Comparison of ENCODE assay signal across 18 cellular contexts in the genomic region with DNA sequence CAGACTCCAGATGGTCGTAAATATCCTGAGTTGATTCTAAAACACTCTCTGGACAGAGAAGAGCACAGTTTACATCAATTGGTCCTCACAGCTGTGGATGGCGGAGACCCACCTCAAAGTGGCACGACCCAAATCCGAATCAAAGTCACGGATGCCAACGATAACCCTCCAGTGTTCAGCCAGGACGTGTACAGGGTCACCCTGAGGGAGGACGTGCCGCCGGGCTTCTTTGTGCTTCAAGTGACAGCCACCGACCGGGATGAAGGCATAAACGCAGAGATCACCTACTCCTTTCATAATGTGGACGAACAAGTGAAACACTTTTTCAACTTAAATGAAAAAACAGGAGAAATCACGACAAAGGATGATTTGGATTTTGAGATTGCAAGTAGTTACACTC. TPM values are rescaled to one million over a fixed set of nuclear protein-coding genes. Genes with fewer than 3 reads are reported as not detected.
DNase-seq lines count a peak whose midpoint lies in the region; ATAC-seq and TF ChIP-seq lines count a peak whose summit lies in the region.
"Had no signal": no experiment of that assay in that cellular context is flagged by ENCODE, and none has a peak within 500 bp of the region (broad histone marks: within the 10 kb centered on the region; RNA-seq: fewer than 3 reads in every experiment).

No MANE protein-coding gene starts in this region.

- POLR2A ChIA-PET in activated CD4-positive, alpha-beta T cell treated with anti-CD3 and anti-CD28 coated beads for 36 hours (lab: Charles Lee) = no interaction called here
- POLR2A ChIA-PET in activated CD8-positive, alpha-beta T cell treated with anti-CD3 and anti-CD28 coated beads, Interleukin-2, amount 10 ng/mL, durations not matched to agents 7 days and 5 days (lab: Charles Lee) = no interaction called here

- no peak for ATAC-seq in activated CD4-positive, alpha-beta T cell treated with anti-CD3 and anti-CD28 coated beads for 36 hours
- no peak for ATAC-seq in activated CD8-positive, alpha-beta T cell treated with anti-CD3 and anti-CD28 coated beads, Interleukin-2, amount 10 ng/mL, durations not matched to agents 7 days and 5 days
- ATAC-seq in GM21528 (IDR thresholded peaks at IDR 0.05; ENCODE audit: low FRiP score, unreplicated experiment) = no peak
- ATAC-seq: activated naive CD4-positive, alpha-beta T cell treated with anti-CD3 and anti-CD28 coated beads, Interleukin-2, amount 50 U/mL, for 72 hours; activated T-cell treated with anti-CD3 and anti-CD28 coated beads, Interleukin-2, amount 50 U/mL, for 4 hours had no signal

- no peaks in the 10 kb centered on the region for H3K4me1 Mint-ChIP-seq in activated CD4-positive, alpha-beta T cell treated with anti-CD3 and anti-CD28 coated beads, Interleukin-2, amount 10 ng/mL, durations not matched to agents 24 days and 14 days
- peaks cover 2% of the 10 kb centered on the region for H3K4me1 Mint-ChIP-seq in activated CD4-positive, alpha-beta T cell treated with anti-CD3 and anti-CD28 coated beads for 36 hours
- peaks cover 2% of the 10 kb centered on the region for H3K4me1 Mint-ChIP-seq in activated CD8-positive, alpha-beta T cell treated with anti-CD3 and anti-CD28 coated beads, Interleukin-2, amount 10 ng/mL, durations not matched to agents 7 days and 5 days (ENCODE audit: low read depth)
- no peaks in the 10 kb centered on the region for H3K4me1 Mint-ChIP-seq in nephron progenitor cell

- peaks cover 13% of the 10 kb centered on the region for H3K36me3 Mint-ChIP-seq in activated CD4-positive, alpha-beta T cell treated with anti-CD3 and anti-CD28 coated beads, Interleukin-2, amount 10 ng/mL, durations not matched to agents 24 days and 14 days (ENCODE audit: low read depth)
- H3K36me3 Mint-ChIP-seq in activated CD4-positive, alpha-beta T cell treated with anti-CD3 and anti-CD28 coated beads for 36 hours (ENCODE audit: low read depth) = peaks cover 34% of the 10 kb centered on the region
- peaks cover 35% of the 10 kb centered on the region for H3K36me3 Mint-ChIP-seq in activated CD8-positive, alpha-beta T cell treated with anti-CD3 and anti-CD28 coated beads, Interleukin-2, amount 10 ng/mL, durations not matched to agents 7 days and 5 days (ENCODE audit: low read depth)
- peaks cover 60% of the 10 kb centered on the region for H3K36me3 Mint-ChIP-seq in nephron progenitor cell (ENCODE audit: low read depth)

- H3K27ac Mint-ChIP-seq in activated CD4-positive, alpha-beta T cell treated with anti-CD3 and anti-CD28 coated beads, Interleukin-2, amount 10 ng/mL, durations not matched to agents 24 days and 14 days = no peak overlapping the region
- H3K27ac Mint-ChIP-seq in activated CD4-positive, alpha-beta T cell treated with anti-CD3 and anti-CD28 coated beads for 36 hours = no peak overlapping the region
- no peak overlapping the region for H3K27ac Mint-ChIP-seq in activated CD8-positive, alpha-beta T cell treated with anti-CD3 and anti-CD28 coated beads, Interleukin-2, amount 10 ng/mL, durations not matched to agents 7 days and 5 days
- H3K27ac Mint-ChIP-seq in nephron progenitor cell = peak overlapping the region; percentile 36
- H3K27ac Mint-ChIP-seq: T-helper 2 cell treated with Interferon-gamma antibody and Interleukin-4, amounts not matched to agents 5 μg/mL and 100 μg/mL, for 36 hours had no signal

- H3K27me3 Mint-ChIP-seq in activated CD4-positive, alpha-beta T cell treated with anti-CD3 and anti-CD28 coated beads, Interleukin-2, amount 10 ng/mL, durations not matched to agents 24 days and 14 days = peaks cover 32% of the 10 kb centered on the region
- peaks cover 80% of the 10 kb centered on the region for H3K27me3 Mint-ChIP-seq in activated CD4-positive, alpha-beta T cell treated with anti-CD3 and anti-CD28 coated beads for 36 hours
- peaks cover 47% of the 10 kb centered on the region for H3K27me3 Mint-ChIP-seq in activated CD8-positive, alpha-beta T cell treated with anti-CD3 and anti-CD28 coated beads, Interleukin-2, amount 10 ng/mL, durations not matched to agents 7 days and 5 days (ENCODE audit: low read depth)
- H3K27me3 Mint-ChIP-seq in nephron progenitor cell (ENCODE audit: low read depth, poor library complexity) = no peaks in the 10 kb centered on the region

- intact Hi-C loops in activated CD4-positive, alpha-beta T cell treated with anti-CD3 and anti-CD28 coated beads, Interleukin-2, amount 10 ng/mL, durations not matched to agents 24 days and 14 days (cut with micrococcal nuclease) = loop anchor here (5.0 kb wide), 1 partner anchor 52 kb away; a partner anchor contains a TSS
- intact Hi-C loops in activated CD4-positive, alpha-beta T cell treated with anti-CD3 and anti-CD28 coated beads for 36 hours (cut with DNase I, micrococcal nuclease) = loop anchor here (5.0 to 10.0 kb wide), 5 partner anchors 116 to 566 kb away; a partner anchor contains a TSS

- H3K9me3 Mint-ChIP-seq in activated CD4-positive, alpha-beta T cell treated with anti-CD3 and anti-CD28 coated beads, Interleukin-2, amount 10 ng/mL, durations not matched to agents 24 days and 14 days = peaks cover 31% of the 10 kb centered on the region
- peaks cover 38% of the 10 kb centered on the region for H3K9me3 Mint-ChIP-seq in activated CD4-positive, alpha-beta T cell treated with anti-CD3 and anti-CD28 coated beads for 36 hours (ENCODE audit: low read depth)
- H3K9me3 Mint-ChIP-seq in activated CD8-positive, alpha-beta T cell treated with anti-CD3 and anti-CD28 coated beads, Interleukin-2, amount 10 ng/mL, durations not matched to agents 7 days and 5 days (ENCODE audit: insufficient read depth) = peaks cover 45% of the 10 kb centered on the region
- H3K9me3 Mint-ChIP-seq in nephron progenitor cell = peaks cover 92% of the 10 kb centered on the region

- TF ChIP-seq CTCF in GM12864 (IDR thresholded peaks at IDR 0.05; ENCODE audit: low read depth, low read length, missing control alignments) (no peak), nephron progenitor cell (IDR thresholded peaks at IDR 0.05) (no peak)

- peak overlapping the region; percentile 54; the same call in 1 of the 2 replicates for H3K4me3 ChIP-seq in GM12864 (ENCODE audit: low read depth, low read length)
- H3K4me3 ChIP-seq: body of pancreas, colonic mucosa had no signal

- CTCF ChIA-PET in activated CD4-positive, alpha-beta T cell treated with anti-CD3 and anti-CD28 coated beads for 36 hours (lab: Charles Lee) = interaction anchor here (1.1 kb wide), 1 partner anchor 25 kb away, joined by 3 read pairs; no protein-coding TSS in a partner anchor
- CTCF ChIA-PET in activated CD8-positive, alpha-beta T cell treated with anti-CD3 and anti-CD28 coated beads, Interleukin-2, amount 10 ng/mL, durations not matched to agents 7 days and 5 days (lab: Charles Lee) = interaction anchor here (0.8 to 1.3 kb wide), 4 partner anchors 10 to 203 kb away, joined by 3 to 8 read pairs (median 4); a partner anchor contains a TSS

- H3K4me3 Mint-ChIP-seq in activated CD4-positive, alpha-beta T cell treated with anti-CD3 and anti-CD28 coated beads, Interleukin-2, amount 10 ng/mL, durations not matched to agents 24 days and 14 days = peak overlapping the region; percentile 3
- no peak overlapping the region for H3K4me3 Mint-ChIP-seq in activated CD4-positive, alpha-beta T cell treated with anti-CD3 and anti-CD28 coated beads for 36 hours
- peak overlapping the region; percentile 6 for H3K4me3 Mint-ChIP-seq in activated CD8-positive, alpha-beta T cell treated with anti-CD3 and anti-CD28 coated beads, Interleukin-2, amount 10 ng/mL, durations not matched to agents 7 days and 5 days
- H3K4me3 Mint-ChIP-seq in nephron progenitor cell = no peak overlapping the region

- peak; percentile 51 for DNase-seq in activated CD4-positive, alpha-beta T cell treated with anti-CD3 and anti-CD28 coated beads, Interleukin-2, amount 10 ng/mL, durations not matched to agents 24 days and 14 days
- no peak for DNase-seq in activated CD4-positive, alpha-beta T cell treated with anti-CD3 and anti-CD28 coated beads for 36 hours
- no peak for DNase-seq in GM12864 (ENCODE audit: low read depth)
- no peak for DNase-seq in activated CD8-positive, alpha-beta T cell treated with anti-CD3 and anti-CD28 coated beads, Interleukin-2, amount 10 ng/mL, durations not matched to agents 7 days and 5 days
- DNase-seq in nephron progenitor cell = no peak
- no peak for DNase-seq in islet precursor cell
- no peak for DNase-seq in amygdala (lab: John Stamatoyannopoulos, UW)
- DNase-seq: activated CD4-positive, alpha-beta T cell treated with anti-CD3 and anti-CD28 coated beads, Interleukin-2, amount 50 U/mL, for 48 hours; activated T-cell treated with anti-CD3 and anti-CD28 coated beads, Interleukin-2, amount 50 U/mL, for 4 hours; body of pancreas; Calu3; colonic mucosa; head of caudate nucleus; NCI-H187; NCI-H226 had no signal

RNA-seq across cellular contexts. Expression of a gene that starts 0.9 kb away (rescaled TPM):
- 0.63 and 0.97 TPM in 2 replicates for total RNA-seq in activated CD4-positive, alpha-beta T cell treated with anti-CD3 and anti-CD28 coated beads, Interleukin-2, amount 10 ng/mL, durations not matched to agents 24 days and 14 days
- total RNA-seq in activated CD4-positive, alpha-beta T cell treated with anti-CD3 and anti-CD28 coated beads for 36 hours = under 1 TPM; 0.07 to 0.18 TPM
- under 1 TPM; 0.13 TPM for total RNA-seq in activated CD8-positive, alpha-beta T cell treated with anti-CD3 and anti-CD28 coated beads, Interleukin-2, amount 10 ng/mL, durations not matched to agents 7 days and 5 days

RNA-seq across cellular contexts. Expression of a gene that starts 3.3 kb away (rescaled TPM):
- total RNA-seq in activated CD4-positive, alpha-beta T cell treated with anti-CD3 and anti-CD28 coated beads, Interleukin-2, amount 10 ng/mL, durations not matched to agents 24 days and 14 days = 0.19 and 0.51 TPM in 2 replicates
- total RNA-seq in activated CD4-positive, alpha-beta T cell treated with anti-CD3 and anti-CD28 coated beads for 36 hours = under 1 TPM; 0.07 to 0.09 TPM
- under 1 TPM; 0.05 to 0.11 TPM for total RNA-seq in activated CD8-positive, alpha-beta T cell treated with anti-CD3 and anti-CD28 coated beads, Interleukin-2, amount 10 ng/mL, durations not matched to agents 7 days and 5 days

RNA-seq across cellular contexts. Expression of a gene that starts 5.9 kb away (rescaled TPM):
- 0.33 and 0.37 TPM in 2 replicates for total RNA-seq in activated CD4-positive, alpha-beta T cell treated with anti-CD3 and anti-CD28 coated beads, Interleukin-2, amount 10 ng/mL, durations not matched to agents 24 days and 14 days
- total RNA-seq in activated CD4-positive, alpha-beta T cell treated with anti-CD3 and anti-CD28 coated beads for 36 hours = under 1 TPM; 0.11 TPM
- total RNA-seq in activated CD8-positive, alpha-beta T cell treated with anti-CD3 and anti-CD28 coated beads, Interleukin-2, amount 10 ng/mL, durations not matched to agents 7 days and 5 days = under 1 TPM in 1 of 2 experiments, not detected in 1; 0.10 TPM
- total RNA-seq: activated naive CD4-positive, alpha-beta T cell treated with anti-CD3 and anti-CD28 coated beads, Interleukin-2, amount 50 U/mL, for 72 hours had no signal

RNA-seq across cellular contexts. Expression of a gene that starts 9.4 kb away (rescaled TPM):
- 0.40 and 0.49 TPM in 2 replicates for total RNA-seq in activated CD4-positive, alpha-beta T cell treated with anti-CD3 and anti-CD28 coated beads, Interleukin-2, amount 10 ng/mL, durations not matched to agents 24 days and 14 days
- total RNA-seq in activated CD4-positive, alpha-beta T cell treated with anti-CD3 and anti-CD28 coated beads for 36 hours = not detected
- total RNA-seq in activated CD8-positive, alpha-beta T cell treated with anti-CD3 and anti-CD28 coated beads, Interleukin-2, amount 10 ng/mL, durations not matched to agents 7 days and 5 days = under 1 TPM; 0.16 to 0.26 TPM

RNA-seq across cellular contexts. Expression of a gene that starts 10.8 kb away (rescaled TPM):
- total RNA-seq in activated CD4-positive, alpha-beta T cell treated with anti-CD3 and anti-CD28 coated beads, Interleukin-2, amount 10 ng/mL, durations not matched to agents 24 days and 14 days = 0.14 and 0.19 TPM in 2 replicates
- not detected for total RNA-seq in activated CD4-positive, alpha-beta T cell treated with anti-CD3 and anti-CD28 coated beads for 36 hours
- total RNA-seq in activated CD8-positive, alpha-beta T cell treated with anti-CD3 and anti-CD28 coated beads, Interleukin-2, amount 10 ng/mL, durations not matched to agents 7 days and 5 days = not detected
- total RNA-seq: activated naive CD4-positive, alpha-beta T cell treated with anti-CD3 and anti-CD28 coated beads, Interleukin-2, amount 50 U/mL, for 72 hours had no signal

Comparison
In these comparisons a context has a peak if more than half of its experiments do, and no peak if none do; other contexts are left out.
1. H3K4me3 Mint-ChIP-seq: peak in activated CD4-positive, alpha-beta T cell treated with anti-CD3 and anti-CD28 coated beads, Interleukin-2, amount 10 ng/mL, durations not matched to agents 24 days and 14 days (single experiment) and activated CD8-positive, alpha-beta T cell treated with anti-CD3 and anti-CD28 coated beads, Interleukin-2, amount 10 ng/mL, durations not matched to agents 7 days and 5 days (single experiment); none in activated CD4-positive, alpha-beta T cell treated with anti-CD3 and anti-CD28 coated beads for 36 hours (single experiment) and nephron progenitor cell (single experiment).